ENCODE assay signal across 20 cellular contexts in the genomic region with DNA sequence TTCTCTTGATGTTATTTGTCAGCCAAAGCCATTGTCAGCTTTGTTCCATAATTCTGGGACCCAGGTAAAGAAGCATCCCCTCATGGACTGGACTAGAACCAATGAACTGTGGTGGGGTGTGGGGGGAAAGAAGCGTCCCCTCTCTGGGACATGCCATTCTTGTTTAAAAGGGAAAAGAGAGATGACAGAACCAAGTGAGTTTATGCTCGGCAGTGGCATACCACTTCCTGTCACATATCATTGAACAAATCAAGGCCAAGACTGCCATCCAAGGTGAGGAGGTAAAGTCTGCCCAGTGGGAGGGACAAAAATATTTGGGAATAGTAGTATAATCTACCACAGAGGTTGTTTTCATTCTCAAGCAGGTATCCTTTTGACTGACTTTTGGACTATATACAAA. TPM values are rescaled to one million over a fixed set of nuclear protein-coding genes. Genes with fewer than 3 reads are reported as not detected.
A peak's percentile ranks its signal among the peaks of the same experiment; 100 is the strongest.
DNase-seq lines count a peak whose midpoint lies in the region; ATAC-seq, FAIRE-seq and TF ChIP-seq lines count a peak whose summit lies in the region.
"Had no signal": no experiment of that assay in that cellular context is flagged by ENCODE, and none has a peak within 500 bp of the region (broad histone marks: within the 10 kb centered on the region; RNA-seq: fewer than 3 reads in every experiment).

No MANE protein-coding gene starts in this region.

- peak overlapping the region in 1 of 2 donors; percentile 22 for H3K27ac ChIP-seq in right atrium auricular region
- H3K27ac ChIP-seq: hepatocyte, lower lobe of right lung had no signal

- H3K4me1 Mint-ChIP-seq in activated naive CD8-positive, alpha-beta T cell (ENCODE audit: low read depth) = peaks cover 35% of the 10 kb centered on the region
- H3K4me1 Mint-ChIP-seq in stimulated activated effector memory CD8-positive, alpha-beta T cell treated with anti-CD3 and anti-CD28 coated beads, Interleukin-12 subunit alpha, Interleukin-12 subunit beta, amount 100 ng/mL, for 72 hours = peaks cover 8% of the 10 kb centered on the region

- FAIRE-seq in RCC 7860 (lab: Jason Lieb, UNC) = peak; percentile 49
- FAIRE-seq: colon, D721Med had no signal

- H3K4me1 ChIP-seq in right atrium auricular region = peaks cover 0 to 13% of the 10 kb centered on the region in 2 donors

- no peaks in the 10 kb centered on the region for H3K9me3 Mint-ChIP-seq in activated naive CD8-positive, alpha-beta T cell (ENCODE audit: low read depth)
- H3K9me3 Mint-ChIP-seq in stimulated activated effector memory CD8-positive, alpha-beta T cell treated with anti-CD3 and anti-CD28 coated beads, Interleukin-12 subunit alpha, Interleukin-12 subunit beta, amount 100 ng/mL, for 72 hours = no peaks in the 10 kb centered on the region

- no peak for TF ChIP-seq CTCF in right atrium auricular region (IDR thresholded peaks at IDR 0.05)

- H3K4me3 Mint-ChIP-seq in activated naive CD8-positive, alpha-beta T cell = peak overlapping the region; percentile 42
- peak overlapping the region; percentile 52 for H3K4me3 Mint-ChIP-seq in stimulated activated effector memory CD8-positive, alpha-beta T cell treated with anti-CD3 and anti-CD28 coated beads, Interleukin-12 subunit alpha, Interleukin-12 subunit beta, amount 100 ng/mL, for 72 hours

- no peaks in the 10 kb centered on the region for H3K27me3 ChIP-seq in right atrium auricular region
- H3K27me3 ChIP-seq: hepatocyte had no signal

- peak in 5 of 6 experiments; percentile 3 to 38 (median 15) for DNase-seq in stimulated activated naive CD4-positive, alpha-beta T cell (lab: John Stamatoyannopoulos, UW)
- no peak for DNase-seq in stimulated activated naive CD4-positive, alpha-beta T cell treated with Interleukin-2 at 50 U/mL for 16 hours (lab: John Stamatoyannopoulos, UW)
- no peak for DNase-seq in RCC 7860 (ENCODE audit: low spot score)
- no peak for DNase-seq in stimulated activated effector memory CD8-positive, alpha-beta T cell treated with anti-CD3 and anti-CD28 coated beads, Interleukin-12 subunit alpha, Interleukin-12 subunit beta, amount 100 ng/mL, for 72 hours (ENCODE audit: low spot score in 2 of 2)
- DNase-seq in germinal center (ENCODE audit: low spot score) = no peak
- no peak for DNase-seq in right atrium auricular region (ENCODE audit: low spot score)
- DNase-seq in NCI-H748 (lab: John Stamatoyannopoulos, UW; ENCODE audit: unreplicated experiment) = no peak
- DNase-seq: lower lobe of right lung; NCI-H1436 treated with DMSO at 0.1 percent for 48 hours; NCI-H2171 treated with DMSO at 0.1 percent for 48 hours; NCI-H774; posterior cingulate gyrus; stimulated activated CD8-positive, alpha-beta memory T cell treated with anti-CD3 and anti-CD28 coated beads, Interleukin-4, amount 100 ng/mL, for 48 hours had no signal

- H3K36me3 ChIP-seq in right atrium auricular region = no peaks in the 10 kb centered on the region
- H3K36me3 ChIP-seq: lower lobe of right lung, thoracic aorta had no signal

- peak overlapping the region; percentile 84 for H3K27ac Mint-ChIP-seq in activated naive CD8-positive, alpha-beta T cell
- peak overlapping the region; percentile 74 for H3K27ac Mint-ChIP-seq in stimulated activated effector memory CD8-positive, alpha-beta T cell treated with anti-CD3 and anti-CD28 coated beads, Interleukin-12 subunit alpha, Interleukin-12 subunit beta, amount 100 ng/mL, for 72 hours

- H3K4me3 ChIP-seq in right atrium auricular region = no peak overlapping the region
- H3K4me3 ChIP-seq: hepatocyte, lower lobe of right lung, smooth muscle cell, thoracic aorta had no signal

- H3K36me3 Mint-ChIP-seq in activated naive CD8-positive, alpha-beta T cell = peaks cover 2% of the 10 kb centered on the region
- H3K36me3 Mint-ChIP-seq in stimulated activated effector memory CD8-positive, alpha-beta T cell treated with anti-CD3 and anti-CD28 coated beads, Interleukin-12 subunit alpha, Interleukin-12 subunit beta, amount 100 ng/mL, for 72 hours = peaks cover 9% of the 10 kb centered on the region

- no peak for ATAC-seq in stimulated activated effector memory CD8-positive, alpha-beta T cell treated with anti-CD3 and anti-CD28 coated beads, Interleukin-12 subunit alpha, Interleukin-12 subunit beta, amount 100 ng/mL, for 72 hours
- ATAC-seq: activated CD4-positive, CD25-positive, alpha-beta regulatory T cell treated with anti-CD3 and anti-CD28 coated beads, Interleukin-2, amount 50 U/mL, for 24 hours; lower lobe of right lung had no signal

- no peaks in the 10 kb centered on the region for H3K27me3 Mint-ChIP-seq in activated naive CD8-positive, alpha-beta T cell

- H3K9me3 ChIP-seq in right atrium auricular region = no peaks in the 10 kb centered on the region
- H3K9me3 ChIP-seq: lower lobe of right lung, thoracic aorta had no signal

RNA-seq across cellular contexts. Expression of gene GLS, which starts 4.7 kb away (rescaled TPM):
- 10 to 100 TPM; 53.7 to 77.2 TPM for total RNA-seq in right atrium auricular region

Comparison
In these comparisons a context has a peak if more than half of its experiments do, and no peak if none do; other contexts are left out.
1. DNase-seq: peak in stimulated activated naive CD4-positive, alpha-beta T cell (5 of 6); none in stimulated activated naive CD4-positive, alpha-beta T cell treated with Interleukin-2 at 50 U/mL for 16 hours (single experiment), RCC 7860 (single experiment), stimulated activated effector memory CD8-positive, alpha-beta T cell treated with anti-CD3 and anti-CD28 coated beads, Interleukin-12 subunit alpha, Interleukin-12 subunit beta, amount 100 ng/mL, for 72 hours (0 of 2), germinal center (single experiment), right atrium auricular region (single experiment) and NCI-H748 (single experiment).